Comparison of ENCODE assay signal across 8 cellular contexts in the genomic region with DNA sequence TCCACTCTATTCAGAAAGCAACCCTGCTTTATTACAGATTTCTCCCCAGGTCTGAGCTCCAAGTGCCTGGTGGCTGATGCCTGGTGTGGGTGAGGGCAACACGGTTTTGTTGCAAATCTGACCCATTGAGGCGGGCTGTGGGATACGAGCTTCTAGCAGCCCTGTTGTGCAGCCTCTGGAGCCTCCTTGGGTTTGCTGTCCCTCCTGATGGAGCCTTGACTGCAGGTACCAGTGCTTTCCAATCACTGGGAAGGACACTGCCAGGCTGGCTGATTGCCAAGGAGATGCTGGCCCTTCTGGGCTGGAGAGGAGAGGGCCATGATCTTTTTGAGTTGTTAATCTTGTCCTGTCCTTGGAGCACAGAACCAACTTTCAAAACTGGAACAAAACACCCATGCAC.
"Had no signal": no experiment of that assay in that cellular context is flagged by ENCODE, and none has a peak within 500 bp of the region (broad histone marks: within the 10 kb centered on the region; RNA-seq: fewer than 3 reads in every experiment).

No MANE protein-coding gene starts in this region.

- H3K4me3 ChIP-seq: GM12878 had no signal

- ATAC-seq: GM12878 had no signal

- DNase-seq: GDM1, GF-D8 had no signal

- FAIRE-seq: G401.6, GM12878, GM12891, GM12892, GM18507, GM19239 had no signal
